9 cellular contexts compared by ENCODE assay signal in the genomic region with DNA sequence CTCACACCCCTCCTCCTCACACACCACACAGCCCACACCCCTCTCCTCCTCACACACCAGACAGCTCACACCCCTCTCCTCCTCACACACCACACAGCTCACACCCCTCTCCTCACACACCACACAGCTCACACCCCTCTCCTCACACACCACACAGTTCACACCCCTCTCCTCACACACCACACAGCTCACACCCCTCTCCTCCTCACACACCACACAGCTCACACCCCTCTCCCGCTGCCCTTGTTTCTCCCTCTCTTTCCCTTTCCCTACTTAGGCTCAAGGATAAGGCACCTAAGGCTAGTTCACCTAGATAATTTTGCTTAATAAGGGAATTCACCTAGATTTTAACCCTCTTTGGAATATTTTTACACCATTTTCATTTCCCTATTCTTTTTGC. TPM values are rescaled to one million over a fixed set of nuclear protein-coding genes. Genes with fewer than 3 reads are reported as not detected.
DNase-seq lines count a peak whose midpoint lies in the region; ATAC-seq, FAIRE-seq and TF ChIP-seq lines count a peak whose summit lies in the region.
"Not testable (repeated sequence)": the region's sequence is repeated elsewhere in the genome, so short reads cannot be mapped to it uniquely, and the experiment has no call there.
"Had no signal": no experiment of that assay in that cellular context is flagged by ENCODE, and none has a peak within 500 bp of the region (broad histone marks: within the 10 kb centered on the region; RNA-seq: fewer than 3 reads in every experiment).

No MANE protein-coding gene starts in this region.

- FAIRE-seq in astrocyte (lab: Jason Lieb, UNC) = not testable (repeated sequence)

- POLR2A ChIA-PET in HEK293 (lab: Yijun Ruan, JAX) = not testable (repeated sequence)

- H3K27ac ChIP-seq in HEK293 (ENCODE audit: extremely low read depth, low read depth, low read length); astrocyte (ENCODE audit: low read depth, low read length): not testable (repeated sequence)
- peak overlapping the region; percentile 22 for H3K27ac ChIP-seq in RWPE2 (ENCODE audit: poor library complexity, severe bottlenecking)
- peak overlapping the region; percentile 1 for H3K27ac ChIP-seq in hepatocyte

- H2AFZ ChIP-seq in astrocyte (ENCODE audit: low read depth, low read length); hepatocyte: not testable (repeated sequence)

- not testable (repeated sequence) for H4K20me1 ChIP-seq in astrocyte (ENCODE audit: insufficient read depth, low read length); hepatocyte (ENCODE audit: insufficient read depth, poor library complexity, severe bottlenecking)

- not testable (repeated sequence) for H3K9me3 ChIP-seq in HEK293 (ENCODE audit: control insufficient read depth, insufficient read depth, low read depth, low read length); RWPE2 (ENCODE audit: severe bottlenecking); astrocyte (ENCODE audit: insufficient read depth, low read depth, low read length); hepatocyte (ENCODE audit: low read depth)

- not testable (repeated sequence) for H3K36me3 ChIP-seq in HEK293 (ENCODE audit: control insufficient read depth in 2 of 2, insufficient read depth in 1 of 2, low read length in 2 of 2); RWPE2 (ENCODE audit: low read depth); astrocyte (ENCODE audit: insufficient read depth, low read length); hepatocyte (replicated peaks; ENCODE audit: insufficient read depth, low read depth)

- not testable (repeated sequence) for ATAC-seq in RWPE2 (ENCODE audit: low read depth); natural killer cell; stimulated activated memory B cell treated with anti-CD40 and anti-IgM and Interleukin-4, amounts not matched to agents 10 μg/mL and 1 μg/mL and 100 μg/mL, for 72 hours

- H3K27me3 Mint-ChIP-seq in astrocyte (ENCODE audit: low read depth, unreplicated experiment); endothelial cell (ENCODE audit: unreplicated experiment); natural killer cell (ENCODE audit: low read depth in 2 of 2): not testable (repeated sequence)
- peaks cover 31% of the 10 kb centered on the region for H3K27me3 Mint-ChIP-seq in stimulated activated memory B cell treated with anti-CD40 and anti-IgM and Interleukin-4, amounts not matched to agents 10 μg/mL and 1 μg/mL and 100 μg/mL, for 72 hours

- intact Hi-C loops in natural killer cell (cut with micrococcal nuclease) = not testable (repeated sequence)

- H3K4me3 ChIP-seq in HEK293 (ENCODE audit: low read depth, low read length); RWPE2 (ENCODE audit: severe bottlenecking); astrocyte (ENCODE audit: insufficient read depth, low read depth, low read length); hepatocyte: not testable (repeated sequence)

- H3K4me1 ChIP-seq in HEK293 (ENCODE audit: control insufficient read depth, insufficient read depth, low read length); RWPE2 (ENCODE audit: insufficient read depth, poor library complexity, severe bottlenecking); astrocyte (ENCODE audit: insufficient read depth, low read length); hepatocyte (ENCODE audit: insufficient read depth): not testable (repeated sequence)

- WGBS in hepatocyte (ENCODE audit: low lambda C conversion rate, missing lambda C conversion rate) = 93% methylated on average over 1 of the region's 1 CpG

- H3K79me2 ChIP-seq in astrocyte (ENCODE audit: insufficient read depth, low read length); hepatocyte: not testable (repeated sequence)

- not testable (repeated sequence) for TF ChIP-seq CTCF in HEK293 (tag by site-specific recombination; IDR thresholded peaks at IDR 0.05); RWPE2 (IDR thresholded peaks at IDR 0.05; ENCODE audit: poor library complexity, severe bottlenecking); astrocyte (IDR thresholded peaks at IDR 0.05; ENCODE audit: insufficient read depth, low read depth, low read length); endothelial cell (IDR thresholded peaks at IDR 0.05; ENCODE audit: unreplicated experiment); hepatocyte (IDR thresholded peaks at IDR 0.05; ENCODE audit: poor library complexity); natural killer cell (IDR thresholded peaks at IDR 0.05)

- CTCF ChIA-PET in HEK293 (lab: Yijun Ruan, JAX) = interaction anchor here (0.9 kb wide), 1 partner anchor 14 kb away, joined by 3 read pairs; no protein-coding TSS in a partner anchor

- H3K9ac ChIP-seq in astrocyte (ENCODE audit: low read length) = not testable (repeated sequence)

- H3K9me2 ChIP-seq in hepatocyte (replicated peaks; ENCODE audit: insufficient read depth) = not testable (repeated sequence)

- not testable (repeated sequence) for DNase-seq in RWPE2 (ENCODE audit: low spot score); astrocyte (ENCODE audit: low read depth); endothelial cell (ENCODE audit: low spot score); hepatocyte (ENCODE audit: low spot score); natural killer cell

- not testable (repeated sequence) for H3K27me3 ChIP-seq in RWPE2 (ENCODE audit: insufficient read depth, poor library complexity, severe bottlenecking); astrocyte (ENCODE audit: insufficient read depth, low read length); hepatocyte

- not testable (repeated sequence) for H3K4me2 ChIP-seq in astrocyte (ENCODE audit: low read length); hepatocyte

- H3K27ac Mint-ChIP-seq in astrocyte (ENCODE audit: unreplicated experiment) (peak overlapping the region; percentile 68), endothelial cell (ENCODE audit: unreplicated experiment) (peak overlapping the region; percentile 78), natural killer cell (peak overlapping the region; percentile 67 to 82)
- H3K27ac Mint-ChIP-seq in stimulated activated memory B cell treated with anti-CD40 and anti-IgM and Interleukin-4, amounts not matched to agents 10 μg/mL and 1 μg/mL and 100 μg/mL, for 72 hours = peak overlapping the region; percentile 20

- H3K4me1 Mint-ChIP-seq in astrocyte (ENCODE audit: low read depth, unreplicated experiment); endothelial cell (ENCODE audit: unreplicated experiment); natural killer cell; stimulated activated memory B cell treated with anti-CD40 and anti-IgM and Interleukin-4, amounts not matched to agents 10 μg/mL and 1 μg/mL and 100 μg/mL, for 72 hours: not testable (repeated sequence)

- H3K36me3 Mint-ChIP-seq in astrocyte (ENCODE audit: low read depth, unreplicated experiment); endothelial cell (ENCODE audit: low read depth, unreplicated experiment); natural killer cell; stimulated activated memory B cell treated with anti-CD40 and anti-IgM and Interleukin-4, amounts not matched to agents 10 μg/mL and 1 μg/mL and 100 μg/mL, for 72 hours: not testable (repeated sequence)

- not testable (repeated sequence) for H3K4me3 Mint-ChIP-seq in astrocyte (ENCODE audit: unreplicated experiment); natural killer cell; stimulated activated memory B cell treated with anti-CD40 and anti-IgM and Interleukin-4, amounts not matched to agents 10 μg/mL and 1 μg/mL and 100 μg/mL, for 72 hours
- H3K4me3 Mint-ChIP-seq in endothelial cell (ENCODE audit: unreplicated experiment) = peak overlapping the region; percentile 50

- not testable (repeated sequence) for H3K9me3 Mint-ChIP-seq in astrocyte (ENCODE audit: unreplicated experiment); endothelial cell (ENCODE audit: unreplicated experiment); natural killer cell; stimulated activated memory B cell treated with anti-CD40 and anti-IgM and Interleukin-4, amounts not matched to agents 10 μg/mL and 1 μg/mL and 100 μg/mL, for 72 hours

TF ChIP-seq in HEK293, 187 proteins besides CTCF, POLR2A, EP300 and RAD21:
- TF ChIP-seq ZNF18 (tag by site-specific recombination; IDR thresholded peaks at IDR 0.05) = peak; percentile 92
TF ChIP-seq in HEK293: peak in this region for 1; not testable (repeated sequence) for 186.

RNA-seq across cellular contexts. Expression of gene LAMC2, which starts 36.0 kb away (rescaled TPM):
- total RNA-seq in astrocyte (8.0 and 13.9 TPM in 2 replicates), endothelial cell (ENCODE audit: unreplicated experiment) (2.3 TPM), hepatocyte (73.5 and 76.3 TPM in 2 replicates), natural killer cell (not detected)
- polyA plus RNA-seq in hepatocyte = 32.9 and 45.3 TPM in 2 replicates
- total RNA-seq: CD4-positive, alpha-beta T cell had no signal
- polyA plus RNA-seq: IgD-negative memory B cell had no signal

Comparison
In these comparisons a context has a peak if more than half of its experiments do, and no peak if none do; other contexts are left out.
1. H3K27ac Mint-ChIP-seq: peak in every context shown above with its lines; median percentile 78 in endothelial cell; 74 in natural killer cell; 68 in astrocyte; 20 in stimulated activated memory B cell treated with anti-CD40 and anti-IgM and Interleukin-4, amounts not matched to agents 10 μg/mL and 1 μg/mL and 100 μg/mL, for 72 hours.